Comparison of ENCODE assay signal across 23 cellular contexts in the genomic region with DNA sequence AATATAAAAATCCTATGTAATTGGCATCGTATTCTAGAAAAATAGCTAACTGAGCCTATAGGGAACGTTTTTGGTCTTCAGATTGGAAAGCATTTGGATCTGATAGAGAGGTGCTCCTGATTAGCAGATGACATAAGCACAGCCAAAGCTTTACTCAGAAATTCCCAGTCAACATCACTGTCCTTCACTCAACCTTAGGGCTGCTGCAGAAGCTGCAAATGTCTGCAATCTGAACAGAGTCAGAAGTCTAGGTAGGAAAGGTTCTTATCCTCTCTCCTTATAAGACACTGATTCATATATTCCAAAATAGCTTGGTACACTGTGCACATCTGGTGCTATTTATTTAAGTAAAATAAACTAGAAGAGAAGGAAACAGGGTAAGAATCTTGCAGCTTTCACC.
"Had no signal": no experiment of that assay in that cellular context is flagged by ENCODE, and none has a peak within 500 bp of the region (broad histone marks: within the 10 kb centered on the region; RNA-seq: fewer than 3 reads in every experiment).

No MANE protein-coding gene starts in this region.

- H3K4me2 ChIP-seq: KMS-11 had no signal

- H3K4me3 Mint-ChIP-seq: activated CD4-positive, alpha-beta memory T cell treated with anti-CD3 and anti-CD28 coated beads for 36 hours; activated CD4-positive, alpha-beta T cell treated with anti-CD3 and anti-CD28 coated beads, Interleukin-2, amount 10 ng/mL, durations not matched to agents 7 days and 5 days; activated naive CD4-positive, alpha-beta T cell treated with anti-CD3 and anti-CD28 coated beads, Interleukin-2, amount 10 ng/mL, durations not matched to agents 7 days and 5 days; activated naive CD8-positive, alpha-beta T cell treated with anti-CD3 and anti-CD28 coated beads for 36 hours; IgD-negative memory B cell; T-cell had no signal

- H3K4me3 ChIP-seq: adrenal gland, SJCRH30 had no signal

- H3K9me3 ChIP-seq: adrenal gland, SJCRH30 had no signal

- H3K27ac Mint-ChIP-seq: activated CD4-positive, alpha-beta memory T cell treated with anti-CD3 and anti-CD28 coated beads for 36 hours; activated CD4-positive, alpha-beta T cell treated with anti-CD3 and anti-CD28 coated beads, Interleukin-2, amount 10 ng/mL, durations not matched to agents 7 days and 5 days; activated naive CD4-positive, alpha-beta T cell treated with anti-CD3 and anti-CD28 coated beads, Interleukin-2, amount 10 ng/mL, durations not matched to agents 7 days and 5 days; activated naive CD8-positive, alpha-beta T cell treated with anti-CD3 and anti-CD28 coated beads for 36 hours; activated T-helper 2 cell treated with anti-CD3 and anti-CD28 coated beads, Interferon-gamma antibody, Interleukin-2, Interleukin-4, amounts not matched to agents 10 μg/mL and 5 μg/mL and 100 μg/mL, durations not matched to agents 14 hours and 24 hours and 36 hours; T-cell had no signal

- H3K4me1 Mint-ChIP-seq: activated naive CD4-positive, alpha-beta T cell treated with anti-CD3 and anti-CD28 coated beads, Interleukin-2, amount 10 ng/mL, durations not matched to agents 7 days and 5 days; activated naive CD8-positive, alpha-beta T cell treated with anti-CD3 and anti-CD28 coated beads for 36 hours had no signal

- H3K4me1 ChIP-seq: SJCRH30 had no signal

- ATAC-seq: T-cell had no signal

- H3K9ac ChIP-seq: KMS-11 had no signal

- H3K27me3 Mint-ChIP-seq: activated CD4-positive, alpha-beta memory T cell treated with anti-CD3 and anti-CD28 coated beads for 36 hours; activated CD4-positive, alpha-beta T cell treated with anti-CD3 and anti-CD28 coated beads, Interleukin-2, amount 10 ng/mL, durations not matched to agents 7 days and 5 days; activated naive CD4-positive, alpha-beta T cell treated with anti-CD3 and anti-CD28 coated beads, Interleukin-2, amount 10 ng/mL, durations not matched to agents 7 days and 5 days; activated naive CD8-positive, alpha-beta T cell treated with anti-CD3 and anti-CD28 coated beads for 36 hours; IgD-negative memory B cell; T-cell had no signal

- H3K27me3 ChIP-seq: adrenal gland, SJCRH30 had no signal

- DNase-seq: activated CD4-positive, alpha-beta memory T cell treated with anti-CD3 and anti-CD28 coated beads for 36 hours; activated CD4-positive, alpha-beta T cell treated with anti-CD3 and anti-CD28 coated beads, Interleukin-2, amount 10 ng/mL, durations not matched to agents 7 days and 5 days; activated CD4-positive, CD25-positive, alpha-beta regulatory T cell; activated CD8-positive, alpha-beta memory T cell treated with anti-CD3 and anti-CD28 coated beads for 24 hours; activated gamma-delta T cell treated with Interleukin-2 at 50 U/mL for 16 hours; activated naive CD4-positive, alpha-beta T cell treated with anti-CD3 and anti-CD28 coated beads, Interleukin-2, amount 10 ng/mL, durations not matched to agents 7 days and 5 days; activated naive CD8-positive, alpha-beta T cell treated with anti-CD3 and anti-CD28 coated beads for 36 hours; activated T-cell treated with anti-CD3 and anti-CD28 coated beads, Interleukin-2, amount 50 U/mL, for 48 hours; anterior cingulate cortex; central memory CD4-positive, alpha-beta T cell; NCI-H1092; NCI-H2029 treated with DMSO at 0.1 percent for 48 hours; NCI-H510A treated with DMSO at 0.1 percent for 48 hours; NCI-H69; SJCRH30; T-cell; T-helper 2 cell; T1000 had no signal

- H3K36me3 ChIP-seq: SJCRH30 had no signal

- H3K27ac ChIP-seq: adrenal gland, KMS-11, SJCRH30, VCaP had no signal

- H3K9me3 Mint-ChIP-seq: activated CD4-positive, alpha-beta memory T cell treated with anti-CD3 and anti-CD28 coated beads for 36 hours; activated CD4-positive, alpha-beta T cell treated with anti-CD3 and anti-CD28 coated beads, Interleukin-2, amount 10 ng/mL, durations not matched to agents 7 days and 5 days; activated naive CD4-positive, alpha-beta T cell treated with anti-CD3 and anti-CD28 coated beads, Interleukin-2, amount 10 ng/mL, durations not matched to agents 7 days and 5 days; activated naive CD8-positive, alpha-beta T cell treated with anti-CD3 and anti-CD28 coated beads for 36 hours; activated T-helper 2 cell treated with anti-CD3 and anti-CD28 coated beads, Interferon-gamma antibody, Interleukin-2, Interleukin-4, amounts not matched to agents 10 μg/mL and 5 μg/mL and 100 μg/mL, durations not matched to agents 14 hours and 24 hours and 36 hours; IgD-negative memory B cell; T-cell had no signal
